In genomic region chr14:57575482-57575881, GRCh38 we compare ENCODE assay signal across 18 cellular contexts.
"Had no signal": no experiment of that assay in that cellular context is flagged by ENCODE, and none has a peak within 500 bp of the region (broad histone marks: within the 10 kb centered on the region; RNA-seq: fewer than 3 reads in every experiment).

No MANE protein-coding gene starts in this region.

- H3K36me3 ChIP-seq: breast epithelium, spleen, transverse colon, WERI-Rb-1 had no signal

- DNase-seq: activated CD4-positive, alpha-beta memory T cell treated with anti-CD3 and anti-CD28 coated beads, Interleukin-2, amount 10 ng/mL, durations not matched to agents 7 days and 5 days; activated CD4-positive, alpha-beta T cell treated with anti-CD3 and anti-CD28 coated beads for 36 hours; activated T-cell treated with anti-CD3 and anti-CD28 coated beads, Interleukin-2, amount 50 U/mL, for 72 hours; aorta; glutamatergic neuron; immature natural killer cell; left colon; spleen; stimulated activated CD4-positive, alpha-beta T cell treated with anti-CD3 and anti-CD28 coated beads, Interleukin-2, amount 100 ng/mL, for 24 hours; stimulated activated naive CD4-positive, alpha-beta T cell; substantia nigra; T-helper 9 cell; transverse colon; WERI-Rb-1 had no signal

- H3K9me3 ChIP-seq: breast epithelium, spleen, transverse colon had no signal

- H3K4me3 ChIP-seq: breast epithelium, spleen, transverse colon had no signal

- H3K27me3 ChIP-seq: breast epithelium, spleen, transverse colon had no signal

- H3K27ac ChIP-seq: breast epithelium, spleen, transverse colon, WERI-Rb-1 had no signal

- ATAC-seq: activated CD4-positive, alpha-beta T cell treated with anti-CD3 and anti-CD28 coated beads for 36 hours; activated T-cell treated with anti-CD3 and anti-CD28 coated beads, Interleukin-2, amount 50 U/mL, for 72 hours; esophagus mucosa; left colon; natural killer cell treated with Interleukin-12 subunit alpha and Interleukin-12 subunit beta and Interleukin-15 and Interleukin-18, amount 100 ng/mL, for 72 hours; sciatic nerve had no signal

- H3K4me1 ChIP-seq: breast epithelium, spleen, transverse colon had no signal
